Comparison of ENCODE assay signal across 24 cellular contexts in genomic region chr4:78100060-78100459, GRCh38. TPM values are rescaled to one million over a fixed set of nuclear protein-coding genes. Genes with fewer than 3 reads are reported as not detected.
DNase-seq lines count a peak whose midpoint lies in the region; ATAC-seq and TF ChIP-seq lines count a peak whose summit lies in the region.
"Had no signal": no experiment of that assay in that cellular context is flagged by ENCODE, and none has a peak within 500 bp of the region (broad histone marks: within the 10 kb centered on the region; RNA-seq: fewer than 3 reads in every experiment).

No MANE protein-coding gene starts in this region.

- H3K9me3 Mint-ChIP-seq in mesothelial cell of epicardium, result peaks cover 20% of the 10 kb centered on the region
- H3K9me3 Mint-ChIP-seq: activated CD4-positive, alpha-beta T cell treated with anti-CD3 and anti-CD28 coated beads, Interleukin-2, amount 10 ng/mL, durations not matched to agents 7 days and 5 days had no signal

- H3K36me3 ChIP-seq in thyroid gland, result no peaks in the 10 kb centered on the region
- H3K36me3 ChIP-seq in ascending aorta, result no peaks in the 10 kb centered on the region
- H3K36me3 ChIP-seq: BLaER1 had no signal

- no peak overlapping the region for H3K4me3 Mint-ChIP-seq in mesothelial cell of epicardium
- H3K4me3 Mint-ChIP-seq: activated CD4-positive, alpha-beta T cell treated with anti-CD3 and anti-CD28 coated beads, Interleukin-2, amount 10 ng/mL, durations not matched to agents 7 days and 5 days; activated naive CD8-positive, alpha-beta T cell treated with anti-CD3 and anti-CD28 coated beads, Interleukin-2, amount 10 ng/mL, durations not matched to agents 7 days and 5 days; dendritic cell treated with granulocyte-macrophage colony-stimulating factor and Interleukin-4, amounts not matched to agents 40 ng/mL and 50 ng/mL, for 4 days; neural crest cell had no signal

- no peaks in the 10 kb centered on the region for H3K9me3 ChIP-seq in right cardiac atrium (ENCODE audit: control insufficient read depth, low read length)
- H3K9me3 ChIP-seq in thyroid gland, result no peaks in the 10 kb centered on the region
- no peaks in the 10 kb centered on the region for H3K9me3 ChIP-seq in ascending aorta

- peaks cover 24% of the 10 kb centered on the region for H3K36me3 Mint-ChIP-seq in mesothelial cell of epicardium
- H3K36me3 Mint-ChIP-seq: activated naive CD8-positive, alpha-beta T cell treated with anti-CD3 and anti-CD28 coated beads, Interleukin-2, amount 10 ng/mL, durations not matched to agents 7 days and 5 days had no signal

- peak overlapping the region; percentile 37 for H3K27ac Mint-ChIP-seq in mesothelial cell of epicardium
- H3K27ac Mint-ChIP-seq: activated CD4-positive, alpha-beta T cell treated with anti-CD3 and anti-CD28 coated beads, Interleukin-2, amount 10 ng/mL, durations not matched to agents 7 days and 5 days; activated naive CD8-positive, alpha-beta T cell treated with anti-CD3 and anti-CD28 coated beads, Interleukin-2, amount 10 ng/mL, durations not matched to agents 7 days and 5 days; dendritic cell treated with granulocyte-macrophage colony-stimulating factor and Interleukin-4, amounts not matched to agents 40 ng/mL and 50 ng/mL, for 4 days; progenitor cell of endocrine pancreas had no signal

- no peak overlapping the region for H3K27ac ChIP-seq in right cardiac atrium (ENCODE audit: low read length)
- H3K27ac ChIP-seq in thyroid gland, result peak overlapping the region; percentile 31 to 70 (median 53)
- H3K27ac ChIP-seq in ascending aorta, result no peak overlapping the region
- H3K27ac ChIP-seq: 22Rv1, BLaER1, foreskin keratinocyte, hepatocyte had no signal

- intact Hi-C loops in Right ventricle myocardium inferior (cut with DNase I) (loop anchor here (5.0 kb wide), 1 partner anchor 43 kb away; the partner anchor contains the start of gene FRAS1), right cardiac atrium (cut with DNase I) (no loop called here), thyroid gland (cut with DNase I) (no loop called here), ascending aorta (cut with DNase I) (no loop called here)

- ATAC-seq in Right ventricle myocardium inferior (peak; percentile 44), right cardiac atrium (no peak), GM21786 (IDR thresholded peaks at IDR 0.05; ENCODE audit: unreplicated experiment) (no peak)
- ATAC-seq: foreskin keratinocyte, K562 had no signal

- no peaks in the 10 kb centered on the region for H3K27me3 Mint-ChIP-seq in mesothelial cell of epicardium (ENCODE audit: low read depth)
- H3K27me3 Mint-ChIP-seq: activated CD4-positive, alpha-beta T cell treated with anti-CD3 and anti-CD28 coated beads, Interleukin-2, amount 10 ng/mL, durations not matched to agents 7 days and 5 days; dendritic cell treated with granulocyte-macrophage colony-stimulating factor and Interleukin-4, amounts not matched to agents 40 ng/mL and 50 ng/mL, for 4 days; progenitor cell of endocrine pancreas had no signal

- H3K4me1 ChIP-seq in right cardiac atrium (ENCODE audit: control insufficient read depth, insufficient read depth, low read length) (no peaks in the 10 kb centered on the region), thyroid gland (peaks cover 25 to 26% of the 10 kb centered on the region in 2 donors), ascending aorta (no peaks in the 10 kb centered on the region)
- H3K4me1 ChIP-seq: BLaER1, foreskin keratinocyte had no signal

- DNase-seq in Right ventricle myocardium inferior (ENCODE audit: missing footprints), result no peak
- no peak for DNase-seq in right cardiac atrium
- DNase-seq in choroid plexus epithelial cell (ENCODE audit: low read depth), result peak; percentile 7
- no peak for DNase-seq in mesothelial cell of epicardium (ENCODE audit: low spot score in 2 of 2, unreplicated experiment in 2 of 2)
- peak in 1 of 2 donors; percentile 15 for DNase-seq in thyroid gland
- no peak for DNase-seq in ascending aorta (ENCODE audit: low spot score in 2 of 2)
- no peak for DNase-seq in T-helper 2 cell
- DNase-seq: activated CD4-positive, alpha-beta T cell treated with anti-CD3 and anti-CD28 coated beads, Interleukin-2, amount 10 ng/mL, durations not matched to agents 7 days and 5 days; activated naive CD8-positive, alpha-beta T cell treated with anti-CD3 and anti-CD28 coated beads, Interleukin-2, amount 10 ng/mL, durations not matched to agents 7 days and 5 days; EL; foreskin keratinocyte; NCI-H187; NCI-H345; NCI-H82; SHP77 treated with DMSO at 0.1 percent for 48 hours; T-helper 1 cell had no signal

- TF ChIP-seq POLR2A in thyroid gland (IDR thresholded peaks at IDR 0.05), result no peak

- TF ChIP-seq CTCF in choroid plexus epithelial cell (conservative IDR thresholded peaks at IDR 0.05; ENCODE audit: low read depth, low read length) (no peak), mesothelial cell of epicardium (IDR thresholded peaks at IDR 0.05; ENCODE audit: unreplicated experiment) (no peak), thyroid gland (IDR thresholded peaks at IDR 0.05) (no peak), ascending aorta (IDR thresholded peaks at IDR 0.05) (no peak)

- H3K4me3 ChIP-seq in right cardiac atrium (ENCODE audit: low read length), result no peak overlapping the region
- no peak overlapping the region for H3K4me3 ChIP-seq in choroid plexus epithelial cell (ENCODE audit: low read depth, low read length)
- H3K4me3 ChIP-seq in thyroid gland (replicated peaks in 1 of 3), result no peak overlapping the region
- H3K4me3 ChIP-seq in ascending aorta, result no peak overlapping the region
- H3K4me3 ChIP-seq: BLaER1, hepatocyte, K562 had no signal

- H3K27me3 ChIP-seq in right cardiac atrium (ENCODE audit: control insufficient read depth, insufficient read depth), result no peaks in the 10 kb centered on the region
- no peaks in the 10 kb centered on the region for H3K27me3 ChIP-seq in thyroid gland
- H3K27me3 ChIP-seq in ascending aorta, result no peaks in the 10 kb centered on the region
- H3K27me3 ChIP-seq: BLaER1, foreskin keratinocyte, hepatocyte had no signal

- H3K4me1 Mint-ChIP-seq in mesothelial cell of epicardium, result peaks cover 3% of the 10 kb centered on the region
- H3K4me1 Mint-ChIP-seq: activated CD4-positive, alpha-beta T cell treated with anti-CD3 and anti-CD28 coated beads, Interleukin-2, amount 10 ng/mL, durations not matched to agents 7 days and 5 days; activated naive CD8-positive, alpha-beta T cell treated with anti-CD3 and anti-CD28 coated beads, Interleukin-2, amount 10 ng/mL, durations not matched to agents 7 days and 5 days had no signal

RNA-seq across cellular contexts. Expression of gene FRAS1, which starts 42.9 kb away (rescaled TPM):
- 2.2 TPM for total RNA-seq in Right ventricle myocardium inferior
- total RNA-seq in right cardiac atrium, result 1 to 10 TPM; 3.8 to 7.9 (median 5.6) TPM
- polyA plus RNA-seq in right cardiac atrium, result 1.1 TPM
- total RNA-seq in mesothelial cell of epicardium, result 45.3 to 52.8 TPM (median 51.9 TPM) in 3 replicates
- total RNA-seq in thyroid gland, result 10 to 100 TPM; 25.4 to 42.3 (median 31.7) TPM
- 0.75 TPM for total RNA-seq in ascending aorta
- total RNA-seq: activated CD4-positive, alpha-beta T cell treated with anti-CD3 and anti-CD28 coated beads, Interleukin-2, amount 10 ng/mL, durations not matched to agents 7 days and 5 days had no signal

Comparison
In these comparisons a context has a peak if more than half of its experiments do, and no peak if none do; other contexts are left out.
1. H3K27ac ChIP-seq: peak in thyroid gland (3 of 3); none in right cardiac atrium (single experiment) and ascending aorta (0 of 2).